13 cellular contexts compared by ENCODE assay signal in the genomic region with DNA sequence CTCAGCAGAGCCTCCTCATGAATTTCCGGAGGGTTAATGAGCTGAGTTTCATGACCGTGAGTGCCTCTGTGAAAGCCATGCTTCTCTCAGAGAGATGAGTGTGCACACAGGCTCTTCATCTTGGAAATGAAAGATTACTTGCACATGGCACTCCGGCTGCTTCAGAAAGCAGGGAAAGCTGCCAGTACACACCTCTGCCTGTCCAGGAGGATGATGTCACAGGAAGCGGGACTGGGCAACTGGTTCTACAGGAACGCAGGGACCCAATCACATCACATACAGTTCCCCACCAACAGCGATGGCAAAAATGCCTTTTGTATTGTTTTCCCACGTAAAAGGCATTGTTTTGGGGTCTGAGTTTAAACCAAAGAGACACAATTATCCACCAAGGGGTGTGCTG.
"Had no signal": no experiment of that assay in that cellular context is flagged by ENCODE, and none has a peak within 500 bp of the region (broad histone marks: within the 10 kb centered on the region; RNA-seq: fewer than 3 reads in every experiment).

No MANE protein-coding gene starts in this region.

- H3K9me3 Mint-ChIP-seq: activated CD8-positive, alpha-beta T cell treated with anti-CD3 and anti-CD28 coated beads for 36 hours; activated naive CD4-positive, alpha-beta T cell treated with anti-CD3 and anti-CD28 coated beads for 36 hours; effector memory CD8-positive, alpha-beta T cell had no signal

- ATAC-seq: activated CD4-positive, alpha-beta T cell treated with anti-CD3 and anti-CD28 coated beads for 36 hours; activated CD8-positive, alpha-beta T cell treated with anti-CD3 and anti-CD28 coated beads for 36 hours; effector memory CD8-positive, alpha-beta T cell; lower lobe of right lung had no signal

- H3K27ac Mint-ChIP-seq: activated CD4-positive, alpha-beta T cell treated with anti-CD3 and anti-CD28 coated beads for 36 hours; activated CD8-positive, alpha-beta T cell treated with anti-CD3 and anti-CD28 coated beads for 36 hours; activated naive CD4-positive, alpha-beta T cell treated with anti-CD3 and anti-CD28 coated beads for 36 hours; effector memory CD8-positive, alpha-beta T cell had no signal

- H3K4me1 Mint-ChIP-seq: activated CD4-positive, alpha-beta T cell treated with anti-CD3 and anti-CD28 coated beads for 36 hours had no signal

- H3K4me3 Mint-ChIP-seq: activated CD4-positive, alpha-beta T cell treated with anti-CD3 and anti-CD28 coated beads for 36 hours; activated CD8-positive, alpha-beta T cell treated with anti-CD3 and anti-CD28 coated beads for 36 hours; activated naive CD4-positive, alpha-beta T cell treated with anti-CD3 and anti-CD28 coated beads for 36 hours; effector memory CD8-positive, alpha-beta T cell had no signal

- H3K27me3 Mint-ChIP-seq: activated CD8-positive, alpha-beta T cell treated with anti-CD3 and anti-CD28 coated beads for 36 hours had no signal

- DNase-seq: activated CD4-positive, alpha-beta T cell treated with anti-CD3 and anti-CD28 coated beads for 36 hours; activated CD8-positive, alpha-beta memory T cell treated with anti-CD3 and anti-CD28 coated beads, Interleukin-2, amount 50 U/mL, for 4 hours; activated CD8-positive, alpha-beta T cell treated with anti-CD3 and anti-CD28 coated beads for 36 hours; activated naive CD4-positive, alpha-beta T cell treated with anti-CD3 and anti-CD28 coated beads for 36 hours; central memory CD4-positive, alpha-beta T cell; cortex of kidney; effector memory CD8-positive, alpha-beta T cell; hippocampal formation; kidney glomerular epithelial cell; lower lobe of right lung; midbrain; retina; thyroid gland had no signal
